In the genomic region with DNA sequence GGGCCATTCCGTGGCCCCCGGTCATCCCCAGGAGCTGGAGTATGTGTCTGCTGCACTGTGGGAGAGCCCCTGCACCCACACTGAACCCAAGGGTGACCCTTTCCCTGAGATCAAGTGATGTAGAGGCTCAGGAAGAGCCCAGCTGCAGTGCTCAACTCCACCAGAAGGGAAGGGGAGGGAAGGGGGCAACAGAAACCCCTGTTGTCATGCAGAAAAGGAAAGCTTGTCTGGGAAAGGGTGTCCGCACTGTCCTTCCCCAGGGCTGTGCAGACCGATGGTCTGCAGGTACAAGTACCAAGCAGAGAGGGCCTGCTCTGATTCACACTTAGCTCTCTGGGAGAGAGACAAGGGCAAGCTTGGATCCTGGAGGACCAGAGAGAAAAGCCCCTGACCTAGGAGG, we compare ENCODE assay signal across 2 cellular contexts.
TF ChIP-seq lines count a peak whose summit lies in the region.

No MANE protein-coding gene starts in this region.

TF ChIP-seq in HCT116, 20 proteins besides CTCF, POLR2A, EP300 and RAD21:
- TF ChIP-seq, protein P1, sequence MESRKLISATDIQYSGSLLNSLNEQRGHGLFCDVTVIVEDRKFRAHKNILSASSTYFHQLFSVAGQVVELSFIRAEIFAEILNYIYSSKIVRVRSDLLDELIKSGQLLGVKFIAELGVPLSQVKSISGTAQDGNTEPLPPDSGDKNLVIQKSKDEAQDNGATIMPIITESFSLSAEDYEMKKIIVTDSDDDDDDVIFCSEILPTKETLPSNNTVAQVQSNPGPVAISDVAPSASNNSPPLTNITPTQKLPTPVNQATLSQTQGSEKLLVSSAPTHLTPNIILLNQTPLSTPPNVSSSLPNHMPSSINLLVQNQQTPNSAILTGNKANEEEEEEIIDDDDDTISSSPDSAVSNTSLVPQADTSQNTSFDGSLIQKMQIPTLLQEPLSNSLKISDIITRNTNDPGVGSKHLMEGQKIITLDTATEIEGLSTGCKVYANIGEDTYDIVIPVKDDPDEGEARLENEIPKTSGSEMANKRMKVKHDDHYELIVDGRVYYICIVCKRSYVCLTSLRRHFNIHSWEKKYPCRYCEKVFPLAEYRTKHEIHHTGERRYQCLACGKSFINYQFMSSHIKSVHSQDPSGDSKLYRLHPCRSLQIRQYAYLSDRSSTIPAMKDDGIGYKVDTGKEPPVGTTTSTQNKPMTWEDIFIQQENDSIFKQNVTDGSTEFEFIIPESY (IDR thresholded peaks at IDR 0.05; ENCODE audit: extremely low read depth, insufficient replicate concordance, low read length): no peak
- TF ChIP-seq EZH2phosphoT487 (IDR thresholded peaks at IDR 0.05; ENCODE audit: borderline replicate concordance) (no peak), CBX3 (IDR thresholded peaks at IDR 0.05; ENCODE audit: low read depth) (no peak)

TF ChIP-seq in H1, 55 proteins besides CTCF, POLR2A, EP300 and RAD21:
- no peak for TF ChIP-seq RFX5 (IDR thresholded peaks at IDR 0.05; ENCODE audit: borderline replicate concordance, low read depth, low read length)
- TF ChIP-seq POU5F1 (IDR thresholded peaks at IDR 0.05; ENCODE audit: low read depth, low read length): peak; percentile 54; the same call in 1 of the 2 replicates
